In the genomic region with DNA sequence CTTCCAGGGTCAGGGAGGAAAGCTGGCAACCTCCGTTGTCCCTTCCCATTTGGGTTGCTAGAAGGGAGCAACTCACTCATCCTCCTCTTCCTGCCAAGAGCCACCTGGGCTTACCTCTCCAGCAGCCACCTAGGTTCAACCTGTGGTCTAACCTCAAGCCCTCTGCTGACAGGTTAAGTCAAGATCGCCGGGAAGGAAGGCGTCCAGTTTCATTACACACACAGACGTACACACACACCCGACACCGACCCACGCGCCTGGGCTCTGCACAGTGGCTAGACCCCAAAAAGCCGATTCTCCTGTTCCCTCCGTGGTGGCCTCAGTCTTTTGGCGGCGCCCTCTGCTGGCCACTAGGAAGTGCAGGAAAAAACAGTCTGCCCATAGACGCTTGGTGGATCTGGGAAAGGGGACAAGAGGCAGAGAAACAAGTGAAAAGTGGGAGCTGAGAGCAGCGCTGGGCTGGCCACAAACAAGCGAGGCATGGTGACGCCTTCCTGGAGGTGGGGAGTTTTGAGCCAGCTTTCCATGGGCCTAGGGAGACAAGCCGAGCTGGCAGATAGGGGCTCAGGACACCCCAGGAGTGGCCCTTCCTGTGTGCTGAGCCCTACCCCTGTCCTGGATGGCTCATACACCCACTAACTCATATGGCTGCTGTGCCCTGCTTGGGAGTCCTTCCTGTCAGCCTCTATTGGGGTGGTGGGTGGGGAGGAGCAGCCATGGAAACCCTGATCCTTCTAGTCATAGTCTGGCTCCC, we compare ENCODE assay signal across 1 cellular context.
TF ChIP-seq lines count a peak whose summit lies in the region.

No MANE protein-coding gene starts in this region.

TF ChIP-seq in K562, 482 proteins besides CTCF, POLR2A, EP300 and RAD21 (continued from another document and continues in another):
- TF ChIP-seq ZNF311 (CRISPR knock-in tag; IDR thresholded peaks at IDR 0.05) (no peak), CBFB (CRISPR knock-in tag; IDR thresholded peaks at IDR 0.05) (0 out of 2 replicates have a peak, but pooled peaks have one; percentile 6), YY1 (IDR thresholded peaks at IDR 0.05; ENCODE audit: borderline replicate concordance in 1 of 3, control insufficient read depth in 1 of 3, extremely low read depth in 1 of 3, insufficient read depth in 3 of 3, insufficient read length in 1 of 3, insufficient replicate concordance in 2 of 3, low read depth in 1 of 3, low read length in 2 of 3) (peak in 1 of 3 experiments; percentile 29), XRCC5 (IDR thresholded peaks at IDR 0.05; ENCODE audit: low read depth, low read length) (0 out of 2 replicates have a peak, but pooled peaks have one; percentile 95), SRSF7 (optimal IDR thresholded peaks at IDR 0.05; ENCODE audit: low read depth, low read length) (no peak), ZNF57 (CRISPR knock-in tag; IDR thresholded peaks at IDR 0.05) (no peak), KLF13 (tag; IDR thresholded peaks at IDR 0.05; ENCODE audit: borderline replicate concordance, low read depth) (0 out of 2 replicates have a peak, but pooled peaks have one; percentile 21), E2F8 (IDR thresholded peaks at IDR 0.05; ENCODE audit: low read depth, partially characterized antibody) (no peak), ZNF668 (CRISPR knock-in tag; IDR thresholded peaks at IDR 0.05) (peak; percentile 92), ZNF717 (CRISPR knock-in tag; IDR thresholded peaks at IDR 0.05) (no peak), LARP7 (IDR thresholded peaks at IDR 0.05) (no peak), PTTG1 (tag; IDR thresholded peaks at IDR 0.05; ENCODE audit: low read depth) (no peak), ELF1 (tag; IDR thresholded peaks at IDR 0.05) (peak; percentile 56; the same call in 1 of the 2 replicates), THRA (IDR thresholded peaks at IDR 0.05) (no peak), ZC3H4 (CRISPR knock-in tag; IDR thresholded peaks at IDR 0.05; ENCODE audit: borderline replicate concordance) (no peak), ETV1 (tag; conservative IDR thresholded peaks at IDR 0.05; ENCODE audit: low read depth) (no peak), ZNF212 (CRISPR knock-in tag; IDR thresholded peaks at IDR 0.05) (no peak), CHD4 (IDR thresholded peaks at IDR 0.05; ENCODE audit: insufficient read depth, insufficient replicate concordance, low read depth, low read length, poor library complexity, severe bottlenecking) (no peak), ZFP36 (IDR thresholded peaks at IDR 0.05; ENCODE audit: low read depth, low read length, partially characterized antibody) (peak; percentile 44), ZNF274 (IDR thresholded peaks at IDR 0.05; ENCODE audit: borderline replicate concordance, low read depth, low read length) (no peak), ZNF23 (CRISPR knock-in tag; IDR thresholded peaks at IDR 0.05) (no peak), CREB3L1 (IDR thresholded peaks at IDR 0.05; ENCODE audit: borderline replicate concordance, low read depth) (peak; percentile 16; the same call in 1 of the 2 replicates), ZNF347 (CRISPR knock-in tag; IDR thresholded peaks at IDR 0.05; ENCODE audit: low read depth) (no peak), CHD1 (IDR thresholded peaks at IDR 0.05; ENCODE audit: low read length) (no peak), ZNF77 (CRISPR knock-in tag; IDR thresholded peaks at IDR 0.05) (no peak), FOXO4 (CRISPR knock-in tag; IDR thresholded peaks at IDR 0.05) (no peak), HNRNPH1 (optimal IDR thresholded peaks at IDR 0.05; ENCODE audit: low read depth, low read length) (no peak), TFAM (CRISPR knock-in tag; conservative IDR thresholded peaks at IDR 0.05) (no peak), YBX1 (IDR thresholded peaks at IDR 0.05) (no peak), HLTF (IDR thresholded peaks at IDR 0.05) (no peak), USF2 (CRISPR knock-in tag; IDR thresholded peaks at IDR 0.05) (no peak), KAT8 (IDR thresholded peaks at IDR 0.05; ENCODE audit: low read depth) (no peak), DDX20 (tag; IDR thresholded peaks at IDR 0.05; ENCODE audit: low read depth) (no peak; the same call in 1 of the 2 replicates)
- TF ChIP-seq, protein P1, sequence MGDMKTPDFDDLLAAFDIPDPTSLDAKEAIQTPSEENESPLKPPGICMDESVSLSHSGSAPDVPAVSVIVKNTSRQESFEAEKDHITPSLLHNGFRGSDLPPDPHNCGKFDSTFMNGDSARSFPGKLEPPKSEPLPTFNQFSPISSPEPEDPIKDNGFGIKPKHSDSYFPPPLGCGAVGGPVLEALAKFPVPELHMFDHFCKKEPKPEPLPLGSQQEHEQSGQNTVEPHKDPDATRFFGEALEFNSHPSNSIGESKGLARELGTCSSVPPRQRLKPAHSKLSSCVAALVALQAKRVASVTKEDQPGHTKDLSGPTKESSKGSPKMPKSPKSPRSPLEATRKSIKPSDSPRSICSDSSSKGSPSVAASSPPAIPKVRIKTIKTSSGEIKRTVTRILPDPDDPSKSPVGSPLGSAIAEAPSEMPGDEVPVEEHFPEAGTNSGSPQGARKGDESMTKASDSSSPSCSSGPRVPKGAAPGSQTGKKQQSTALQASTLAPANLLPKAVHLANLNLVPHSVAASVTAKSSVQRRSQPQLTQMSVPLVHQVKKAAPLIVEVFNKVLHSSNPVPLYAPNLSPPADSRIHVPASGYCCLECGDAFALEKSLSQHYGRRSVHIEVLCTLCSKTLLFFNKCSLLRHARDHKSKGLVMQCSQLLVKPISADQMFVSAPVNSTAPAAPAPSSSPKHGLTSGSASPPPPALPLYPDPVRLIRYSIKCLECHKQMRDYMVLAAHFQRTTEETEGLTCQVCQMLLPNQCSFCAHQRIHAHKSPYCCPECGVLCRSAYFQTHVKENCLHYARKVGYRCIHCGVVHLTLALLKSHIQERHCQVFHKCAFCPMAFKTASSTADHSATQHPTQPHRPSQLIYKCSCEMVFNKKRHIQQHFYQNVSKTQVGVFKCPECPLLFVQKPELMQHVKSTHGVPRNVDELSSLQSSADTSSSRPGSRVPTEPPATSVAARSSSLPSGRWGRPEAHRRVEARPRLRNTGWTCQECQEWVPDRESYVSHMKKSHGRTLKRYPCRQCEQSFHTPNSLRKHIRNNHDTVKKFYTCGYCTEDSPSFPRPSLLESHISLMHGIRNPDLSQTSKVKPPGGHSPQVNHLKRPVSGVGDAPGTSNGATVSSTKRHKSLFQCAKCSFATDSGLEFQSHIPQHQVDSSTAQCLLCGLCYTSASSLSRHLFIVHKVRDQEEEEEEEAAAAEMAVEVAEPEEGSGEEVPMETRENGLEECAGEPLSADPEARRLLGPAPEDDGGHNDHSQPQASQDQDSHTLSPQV (IDR thresholded peaks at IDR 0.05), result peak; percentile 96
- TF ChIP-seq, protein P2, sequence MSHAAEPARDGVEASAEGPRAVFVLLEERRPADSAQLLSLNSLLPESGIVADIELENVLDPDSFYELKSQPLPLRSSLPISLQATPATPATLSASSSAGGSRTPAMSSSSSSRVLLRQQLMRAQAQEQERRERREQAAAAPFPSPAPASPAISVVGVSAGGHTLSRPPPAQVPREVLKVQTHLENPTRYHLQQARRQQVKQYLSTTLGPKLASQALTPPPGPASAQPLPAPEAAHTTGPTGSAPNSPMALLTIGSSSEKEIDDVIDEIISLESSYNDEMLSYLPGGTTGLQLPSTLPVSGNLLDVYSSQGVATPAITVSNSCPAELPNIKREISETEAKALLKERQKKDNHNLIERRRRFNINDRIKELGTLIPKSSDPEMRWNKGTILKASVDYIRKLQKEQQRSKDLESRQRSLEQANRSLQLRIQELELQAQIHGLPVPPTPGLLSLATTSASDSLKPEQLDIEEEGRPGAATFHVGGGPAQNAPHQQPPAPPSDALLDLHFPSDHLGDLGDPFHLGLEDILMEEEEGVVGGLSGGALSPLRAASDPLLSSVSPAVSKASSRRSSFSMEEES (CRISPR knock-in tag; IDR thresholded peaks at IDR 0.05), result no peak
- TF ChIP-seq, protein P3, sequence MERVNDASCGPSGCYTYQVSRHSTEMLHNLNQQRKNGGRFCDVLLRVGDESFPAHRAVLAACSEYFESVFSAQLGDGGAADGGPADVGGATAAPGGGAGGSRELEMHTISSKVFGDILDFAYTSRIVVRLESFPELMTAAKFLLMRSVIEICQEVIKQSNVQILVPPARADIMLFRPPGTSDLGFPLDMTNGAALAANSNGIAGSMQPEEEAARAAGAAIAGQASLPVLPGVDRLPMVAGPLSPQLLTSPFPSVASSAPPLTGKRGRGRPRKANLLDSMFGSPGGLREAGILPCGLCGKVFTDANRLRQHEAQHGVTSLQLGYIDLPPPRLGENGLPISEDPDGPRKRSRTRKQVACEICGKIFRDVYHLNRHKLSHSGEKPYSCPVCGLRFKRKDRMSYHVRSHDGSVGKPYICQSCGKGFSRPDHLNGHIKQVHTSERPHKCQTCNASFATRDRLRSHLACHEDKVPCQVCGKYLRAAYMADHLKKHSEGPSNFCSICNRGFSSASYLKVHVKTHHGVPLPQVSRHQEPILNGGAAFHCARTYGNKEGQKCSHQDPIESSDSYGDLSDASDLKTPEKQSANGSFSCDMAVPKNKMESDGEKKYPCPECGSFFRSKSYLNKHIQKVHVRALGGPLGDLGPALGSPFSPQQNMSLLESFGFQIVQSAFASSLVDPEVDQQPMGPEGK (CRISPR knock-in tag; IDR thresholded peaks at IDR 0.05; ENCODE audit: borderline replicate concordance), result no peak
- TF ChIP-seq, protein P4, sequence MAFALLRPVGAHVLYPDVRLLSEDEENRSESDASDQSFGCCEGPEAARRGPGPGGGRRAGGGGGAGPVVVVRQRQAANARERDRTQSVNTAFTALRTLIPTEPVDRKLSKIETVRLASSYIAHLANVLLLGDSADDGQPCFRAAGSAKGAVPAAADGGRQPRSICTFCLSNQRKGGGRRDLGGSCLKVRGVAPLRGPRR (CRISPR knock-in tag; IDR thresholded peaks at IDR 0.05), result 0 out of 2 replicates have a peak, but pooled peaks have one; percentile 19
- TF ChIP-seq, protein P5, sequence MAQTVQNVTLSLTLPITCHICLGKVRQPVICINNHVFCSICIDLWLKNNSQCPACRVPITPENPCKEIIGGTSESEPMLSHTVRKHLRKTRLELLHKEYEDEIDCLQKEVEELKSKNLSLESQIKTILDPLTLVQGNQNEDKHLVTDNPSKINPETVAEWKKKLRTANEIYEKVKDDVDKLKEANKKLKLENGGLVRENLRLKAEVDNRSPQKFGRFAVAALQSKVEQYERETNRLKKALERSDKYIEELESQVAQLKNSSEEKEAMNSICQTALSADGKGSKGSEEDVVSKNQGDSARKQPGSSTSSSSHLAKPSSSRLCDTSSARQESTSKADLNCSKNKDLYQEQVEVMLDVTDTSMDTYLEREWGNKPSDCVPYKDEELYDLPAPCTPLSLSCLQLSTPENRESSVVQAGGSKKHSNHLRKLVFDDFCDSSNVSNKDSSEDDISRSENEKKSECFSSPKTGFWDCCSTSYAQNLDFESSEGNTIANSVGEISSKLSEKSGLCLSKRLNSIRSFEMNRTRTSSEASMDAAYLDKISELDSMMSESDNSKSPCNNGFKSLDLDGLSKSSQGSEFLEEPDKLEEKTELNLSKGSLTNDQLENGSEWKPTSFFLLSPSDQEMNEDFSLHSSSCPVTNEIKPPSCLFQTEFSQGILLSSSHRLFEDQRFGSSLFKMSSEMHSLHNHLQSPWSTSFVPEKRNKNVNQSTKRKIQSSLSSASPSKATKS (CRISPR knock-in tag; IDR thresholded peaks at IDR 0.05), result no peak
